ENCODE assay signal across 8 cellular contexts in genomic region chr6:26285143-26286134, GRCh38.
DNase-seq lines count a peak whose midpoint lies in the region; ATAC-seq and TF ChIP-seq lines count a peak whose summit lies in the region.

No MANE protein-coding gene starts in this region.

- peak; percentile 77 for ATAC-seq in HG02610 (IDR thresholded peaks at IDR 0.05; ENCODE audit: unreplicated experiment)
- ATAC-seq in SK-N-SH treated with all-trans-retinoic acid at 6 μM for 48 hours: peak; percentile 79
- ATAC-seq in omental fat pad (ENCODE audit: low FRiP score): peak; percentile 97

- H3K4me1 ChIP-seq in testis: no peaks in the 10 kb centered on the region

- H3K27ac ChIP-seq in testis: peak overlapping the region; percentile 90

- peak overlapping the region; percentile 95 for H3K4me3 ChIP-seq in GM08714 (ENCODE audit: low read length)
- H3K4me3 ChIP-seq in testis: peak overlapping the region; percentile 63 to 65

- no peaks in the 10 kb centered on the region for H3K27me3 ChIP-seq in testis

- H3K9me3 ChIP-seq in testis: no peaks in the 10 kb centered on the region

- peaks cover 2% of the 10 kb centered on the region for H3K27me3 Mint-ChIP-seq in activated naive CD8-positive, alpha-beta T cell

- TF ChIP-seq CTCF in omental fat pad (IDR thresholded peaks at IDR 0.05): no peak
- no peak for TF ChIP-seq CTCF in testis (IDR thresholded peaks at IDR 0.05)

- peak overlapping the region; percentile 95 for H3K27ac Mint-ChIP-seq in activated naive CD8-positive, alpha-beta T cell

- intact Hi-C loops in testis (cut with DNase I; ENCODE audit: low total_unique reads): no loop called here

- H3K9me3 Mint-ChIP-seq in activated naive CD8-positive, alpha-beta T cell (ENCODE audit: low read depth): no peaks in the 10 kb centered on the region

- peak overlapping the region; percentile 89 for H3K4me3 Mint-ChIP-seq in activated naive CD8-positive, alpha-beta T cell

- 0% methylated on average over 49 to 53 of the region's 53 CpGs for WGBS in testis, 2 donors

- TF ChIP-seq POLR2A in testis (IDR thresholded peaks at IDR 0.05): peak; percentile 44

- no peaks in the 10 kb centered on the region for H3K36me3 Mint-ChIP-seq in activated naive CD8-positive, alpha-beta T cell

- H3K4me1 Mint-ChIP-seq in activated naive CD8-positive, alpha-beta T cell (ENCODE audit: low read depth): peaks cover 29% of the 10 kb centered on the region

- H3K36me3 ChIP-seq in testis (ENCODE audit: low read depth, missing control alignments): no peaks in the 10 kb centered on the region

- DNase-seq in NCI-H1092 treated with DMSO at 0.1 percent for 48 hours (lab: John Stamatoyannopoulos, UW) (peak; percentile 89), glomerular visceral epithelial cell (ENCODE audit: extremely low spot score) (peak; percentile 100), omental fat pad (ENCODE audit: low spot score) (peak; percentile 97), testis (peak; percentile 99)

TF ChIP-seq in SK-N-SH treated with all-trans-retinoic acid at 6 μM for 48 hours, 23 proteins besides CTCF, POLR2A, EP300 and RAD21:
- TF ChIP-seq RARB (CRISPR knock-in tag; IDR thresholded peaks at IDR 0.05) (no peak), TOX (CRISPR knock-in tag; IDR thresholded peaks at IDR 0.05; ENCODE audit: borderline replicate concordance) (peak; percentile 59; the same call in 1 of the 2 replicates), ARNTL (CRISPR knock-in tag; IDR thresholded peaks at IDR 0.05; ENCODE audit: borderline replicate concordance, low read depth) (no peak), CSRNP3 (CRISPR knock-in tag; IDR thresholded peaks at IDR 0.05) (peak; percentile 66; the same call in 1 of the 2 replicates), PATZ1 (CRISPR knock-in tag; IDR thresholded peaks at IDR 0.05; ENCODE audit: borderline replicate concordance) (peak; percentile 27; the same call in 1 of the 2 replicates), ZFP3 (CRISPR knock-in tag; IDR thresholded peaks at IDR 0.05) (peak; percentile 52; the same call in 1 of the 2 replicates), ZNF565 (CRISPR knock-in tag; conservative IDR thresholded peaks at IDR 0.05; ENCODE audit: low read depth) (0 out of 2 replicates have a peak, but pooled peaks have one; percentile 7), PPARA (CRISPR knock-in tag; IDR thresholded peaks at IDR 0.05; ENCODE audit: borderline replicate concordance) (peak; percentile 89), TCF4 (CRISPR knock-in tag; IDR thresholded peaks at IDR 0.05; ENCODE audit: borderline replicate concordance) (no peak), ZC3H10 (CRISPR knock-in tag; IDR thresholded peaks at IDR 0.05) (0 out of 2 replicates have a peak, but pooled peaks have one; percentile 32), ESRRG (CRISPR knock-in tag; IDR thresholded peaks at IDR 0.05) (0 out of 2 replicates have a peak, but pooled peaks have one; percentile 41), CSDC2 (CRISPR knock-in tag; IDR thresholded peaks at IDR 0.05) (0 out of 2 replicates have a peak, but pooled peaks have one; percentile 72), CREB5 (CRISPR knock-in tag; IDR thresholded peaks at IDR 0.05; ENCODE audit: low read depth) (peak; percentile 86), TSHZ2 (CRISPR knock-in tag; IDR thresholded peaks at IDR 0.05) (peak; percentile 61), POU6F1 (CRISPR knock-in tag; IDR thresholded peaks at IDR 0.05; ENCODE audit: borderline replicate concordance, low read depth) (no peak), OSR1 (CRISPR knock-in tag; IDR thresholded peaks at IDR 0.05) (no peak), BACH2 (CRISPR knock-in tag; IDR thresholded peaks at IDR 0.05; ENCODE audit: borderline replicate concordance) (peak; percentile 86), GLIS3 (CRISPR knock-in tag; IDR thresholded peaks at IDR 0.05) (no peak), ZNF8 (CRISPR knock-in tag; IDR thresholded peaks at IDR 0.05) (peak; percentile 26), ISL1 (CRISPR knock-in tag; IDR thresholded peaks at IDR 0.05) (no peak)

Comparison
In these comparisons a context has a peak if more than half of its experiments do, and no peak if none do; other contexts are left out.
1. Peak in every context shown above with its lines: DNase-seq, ATAC-seq, H3K4me3 ChIP-seq and H3K27ac ChIP-seq.